In genomic region chr11:11621881-11622706, GRCh38 we compare ENCODE assay signal across 8 cellular contexts. TPM values are rescaled to one million over a fixed set of nuclear protein-coding genes. Genes with fewer than 3 reads are reported as not detected.
DNase-seq lines count a peak whose midpoint lies in the region; ATAC-seq and TF ChIP-seq lines count a peak whose summit lies in the region.

GALNT18 (minus strand) TSS chr11:11622005.

- H3K27ac ChIP-seq in aorta (ENCODE audit: low read depth in 1 of 2, low read length in 2 of 2): peak within 1 kb of the TSS; percentile 6 to 65

- peaks cover 0 to 5% of the 10 kb centered on the region in 2 donors for H3K4me1 ChIP-seq in aorta (ENCODE audit: control insufficient read depth in 1 of 2, insufficient read depth in 2 of 2, low read length in 2 of 2)

- H3K36me3 ChIP-seq in aorta (ENCODE audit: control insufficient read depth in 1 of 2, insufficient read depth in 2 of 2, low read length in 1 of 2): no peaks in the 10 kb centered on the region

- WGBS in aorta, 2 donors: 3 to 4% methylated on average over 59 to 62 of the region's 62 CpGs

- intact Hi-C loops in aorta (cut with DNase I): loop anchor here (5.0 to 10.0 kb wide), 3 partner anchors 85 to 163 kb away; no protein-coding TSS in a partner anchor

- peak within 1 kb of the TSS; percentile 78 for H3K4me3 Mint-ChIP-seq in T-helper 17 cell

- DNase-seq in NCI-H1436 (lab: John Stamatoyannopoulos, UW): peak; percentile 92
- peak; percentile 30 to 38 (median 31) for DNase-seq in T-helper 17 cell
- peak; percentile 99 for DNase-seq in astrocyte of the hippocampus (ENCODE audit: low read depth, low spot score)
- DNase-seq in hepatic stellate cell (ENCODE audit: low spot score): peak; percentile 96
- peak; percentile 84 for DNase-seq in renal cortical epithelial cell (ENCODE audit: low read depth)
- peak; percentile 94 to 96 for DNase-seq in aorta

- ATAC-seq in HG02840 (IDR thresholded peaks at IDR 0.05; ENCODE audit: low FRiP score, unreplicated experiment) (peak; percentile 88), T-helper 17 cell (peak; percentile 93), aorta (ENCODE audit: low FRiP score) (peak; percentile 96)

- peaks cover 2% of the 10 kb centered on the region for H3K4me1 Mint-ChIP-seq in T-helper 17 cell

- H3K4me3 ChIP-seq in aorta (ENCODE audit: low read length in 2 of 2): peak within 1 kb of the TSS; percentile 30 to 84

- H3K27ac Mint-ChIP-seq in T-helper 17 cell: no peak within 1 kb of the TSS

- peak; percentile 89 for TF ChIP-seq POLR2A in GM15510 (IDR thresholded peaks at IDR 0.05; ENCODE audit: borderline replicate concordance, extremely low read depth, insufficient read length)

- no peaks in the 10 kb centered on the region for H3K27me3 ChIP-seq in aorta (ENCODE audit: control insufficient read depth in 1 of 2, insufficient read depth in 2 of 2, low read length in 1 of 2)

- H3K9me3 ChIP-seq in T-helper 17 cell (ENCODE audit: control insufficient read depth, low read length, poor library complexity, severe bottlenecking) (no peaks in the 10 kb centered on the region), aorta (ENCODE audit: control insufficient read depth, low read length) (no peaks in the 10 kb centered on the region)

- no peaks in the 10 kb centered on the region for H3K36me3 Mint-ChIP-seq in T-helper 17 cell (ENCODE audit: low read depth)

- H3K27me3 Mint-ChIP-seq in T-helper 17 cell: peaks cover 64% of the 10 kb centered on the region

RNA-seq across cellular contexts. Expression of gene GALNT18, which starts in this region (rescaled TPM):
- not detected for total RNA-seq in T-helper 17 cell
- total RNA-seq in renal cortical epithelial cell: 15.6 and 18.4 TPM in 2 replicates
- total RNA-seq in aorta: 10 to 100 TPM; 37.3 to 60.6 TPM
- polyA plus RNA-seq in aorta: 1 to 10 TPM; 5.3 to 5.5 TPM

Comparison
In these comparisons a context has a peak if more than half of its experiments do, and no peak if none do; other contexts are left out.
1. Peak in every context shown above with its lines: DNase-seq, ATAC-seq, H3K4me3 ChIP-seq and H3K27ac ChIP-seq.
2. RNA of gene GALNT18 (total RNA-seq): 37.3 to 60.6 TPM in aorta and 15.6 to 18.4 TPM in renal cortical epithelial cell; not detected in T-helper 17 cell; every median in the first group is over 10 times any median in the second.
3. Peak in DNase-seq and ATAC-seq in T-helper 17 cell; RNA of the gene not detected or under 1 TPM.
4. DNase-seq: peak in every context shown above with its lines; median percentile 99 in astrocyte of the hippocampus; 96 in hepatic stellate cell; 95 in aorta; 92 in NCI-H1436; 84 in renal cortical epithelial cell; 31 in T-helper 17 cell.